ENCODE assay signal across 8 cellular contexts in genomic region chr22:28883917-28884753, GRCh38. TPM values are rescaled to one million over a fixed set of nuclear protein-coding genes. Genes with fewer than 3 reads are reported as not detected.
A peak's percentile ranks its signal among the peaks of the same experiment; 100 is the strongest.
DNase-seq lines count a peak whose midpoint lies in the region; ATAC-seq and TF ChIP-seq lines count a peak whose summit lies in the region.

No MANE protein-coding gene starts in this region.

- H3K27ac Mint-ChIP-seq in activated B cell treated with CpG ODN at 0.5 μM for 24 hours = no peak overlapping the region

- H3K36me3 Mint-ChIP-seq in activated B cell treated with CpG ODN at 0.5 μM for 24 hours (ENCODE audit: low read depth) = no peaks in the 10 kb centered on the region

- H3K27ac ChIP-seq in coronary artery = peak overlapping the region in 1 of 2 donors; percentile 90
- H3K27ac ChIP-seq in lower lobe of right lung = peak overlapping the region; percentile 24
- no peak overlapping the region for H3K27ac ChIP-seq in stomach smooth muscle (ENCODE audit: low read length)

- DNase-seq in Daoy (ENCODE audit: low read depth) = peak; percentile 50
- DNase-seq in activated B cell treated with CpG ODN at 0.5 μM for 24 hours = peak; percentile 40
- DNase-seq in coronary artery (ENCODE audit: low spot score) = peak; percentile 76
- DNase-seq in lower lobe of right lung = peak; percentile 65

- H3K4me3 Mint-ChIP-seq in activated B cell treated with CpG ODN at 0.5 μM for 24 hours = peak overlapping the region; percentile 58

- H3K9ac ChIP-seq in stomach smooth muscle (ENCODE audit: low read length in 2 of 2) = peak overlapping the region; percentile 36 to 51

- H3K27me3 ChIP-seq in lower lobe of right lung (ENCODE audit: low read depth) (no peaks in the 10 kb centered on the region), stomach smooth muscle (ENCODE audit: control insufficient read depth in 1 of 2, insufficient read depth in 2 of 2, low read length in 2 of 2) (no peaks in the 10 kb centered on the region)

- POLR2A ChIA-PET in activated B cell treated with CpG ODN at 0.5 μM for 24 hours (lab: Charles Lee) = interaction anchor here (1.3 kb wide), 1 partner anchor 143 kb away, joined by 3 read pairs; the partner anchor contains the start of genes CHEK2 and HSCB

- no peaks in the 10 kb centered on the region for H3K36me3 ChIP-seq in lower lobe of right lung
- H3K36me3 ChIP-seq in stomach smooth muscle (ENCODE audit: control insufficient read depth in 2 of 2, insufficient read depth in 2 of 2, low read length in 2 of 2) = no peaks in the 10 kb centered on the region

- CTCF ChIA-PET in activated B cell treated with CpG ODN at 0.5 μM for 24 hours (lab: Charles Lee) = no interaction called here

- peaks cover 17% of the 10 kb centered on the region for H3K27me3 Mint-ChIP-seq in activated B cell treated with CpG ODN at 0.5 μM for 24 hours

- H3K4me1 Mint-ChIP-seq in activated B cell treated with CpG ODN at 0.5 μM for 24 hours = peaks cover 26% of the 10 kb centered on the region

- H3K9me3 ChIP-seq in lower lobe of right lung (no peaks in the 10 kb centered on the region), stomach smooth muscle (ENCODE audit: control insufficient read depth in 2 of 2, low read length in 2 of 2) (no peaks in the 10 kb centered on the region)

- H3K4me1 ChIP-seq in lower lobe of right lung (peaks cover 42% of the 10 kb centered on the region), stomach smooth muscle (ENCODE audit: control insufficient read depth, insufficient read depth, low read length) (peaks cover 18% of the 10 kb centered on the region)

- no peaks in the 10 kb centered on the region for H3K9me3 Mint-ChIP-seq in activated B cell treated with CpG ODN at 0.5 μM for 24 hours

- peak; percentile 19 for ATAC-seq in HG03439 (IDR thresholded peaks at IDR 0.05; ENCODE audit: unreplicated experiment)
- ATAC-seq in activated B cell treated with CpG ODN at 0.5 μM for 24 hours (ENCODE audit: low read depth) = no peak
- ATAC-seq in lower lobe of right lung = no peak
- no peak for ATAC-seq in HG03565 (IDR thresholded peaks at IDR 0.05; ENCODE audit: unreplicated experiment)
- no peak for ATAC-seq in HG02623 (IDR thresholded peaks at IDR 0.05; ENCODE audit: unreplicated experiment)

- intact Hi-C loops in activated B cell treated with CpG ODN at 0.5 μM for 24 hours (cut with micrococcal nuclease) = loop anchor here (1.0 to 10.0 kb wide), 7 partner anchors 83 to 1001 kb away; partner anchors contain the start of genes CCDC117, HSCB, MTMR3 and PITPNB
- intact Hi-C loops in lower lobe of right lung (cut with DNase I) = no loop called here

- TF ChIP-seq CTCF in activated B cell treated with CpG ODN at 0.5 μM for 24 hours (IDR thresholded peaks at IDR 0.05) (no peak), coronary artery (IDR thresholded peaks at IDR 0.05) (no peak), lower lobe of right lung (IDR thresholded peaks at IDR 0.05) (no peak)

- H3K4me3 ChIP-seq in coronary artery (peak overlapping the region; percentile 76), lower lobe of right lung (peak overlapping the region; percentile 71), stomach smooth muscle (ENCODE audit: low read length in 2 of 2) (peak overlapping the region; percentile 72 to 80)

RNA-seq across cellular contexts. Expression of gene ZNRF3, which starts 0.8 kb away (rescaled TPM):
- 2.8 and 5.5 TPM in 2 replicates for total RNA-seq in Daoy (2014; rRNA removed; shearing (Covaris generic))
- 0.51 and 0.69 TPM in 2 replicates for total RNA-seq in activated B cell treated with CpG ODN at 0.5 μM for 24 hours
- total RNA-seq in lower lobe of right lung = 11.3 TPM
